ENCODE assay signal across 8 cellular contexts in genomic region chr12:93784339-93785086, GRCh38.
A peak's percentile ranks its signal among the peaks of the same experiment; 100 is the strongest.
DNase-seq lines count a peak whose midpoint lies in the region; ATAC-seq and TF ChIP-seq lines count a peak whose summit lies in the region.

No MANE protein-coding gene starts in this region.

- H3K27me3 ChIP-seq in neural progenitor cell: no peaks in the 10 kb centered on the region

- no peaks in the 10 kb centered on the region for H3K9me3 ChIP-seq in neural progenitor cell (ENCODE audit: low read depth)

- peak overlapping the region; percentile 89 for H3K27ac Mint-ChIP-seq in activated naive CD4-positive, alpha-beta T cell treated with anti-CD3 and anti-CD28 coated beads for 36 hours
- H3K27ac Mint-ChIP-seq in neural progenitor cell: peak overlapping the region; percentile 21

- peaks cover 72% of the 10 kb centered on the region for H3K4me1 Mint-ChIP-seq in activated naive CD4-positive, alpha-beta T cell treated with anti-CD3 and anti-CD28 coated beads for 36 hours (ENCODE audit: low read depth)
- H3K4me1 Mint-ChIP-seq in neural progenitor cell: peaks cover 23% of the 10 kb centered on the region

- no peak for TF ChIP-seq CTCF in neural progenitor cell (IDR thresholded peaks at IDR 0.05)

- H3K36me3 ChIP-seq in neural progenitor cell: no peaks in the 10 kb centered on the region

- no peak overlapping the region for H2AFZ ChIP-seq in neural progenitor cell (replicated peaks)

- CTCF ChIA-PET in activated naive CD4-positive, alpha-beta T cell treated with anti-CD3 and anti-CD28 coated beads for 36 hours (lab: Charles Lee): interaction anchor here (0.6 to 2.5 kb wide), 7 partner anchors 17 to 317 kb away, joined by 3 to 9 read pairs (median 5); no protein-coding TSS in a partner anchor

- H3K9me3 Mint-ChIP-seq in activated naive CD4-positive, alpha-beta T cell treated with anti-CD3 and anti-CD28 coated beads for 36 hours: peaks cover 10% of the 10 kb centered on the region
- H3K9me3 Mint-ChIP-seq in neural progenitor cell: peaks cover 3% of the 10 kb centered on the region

- H3K27me3 Mint-ChIP-seq in activated naive CD4-positive, alpha-beta T cell treated with anti-CD3 and anti-CD28 coated beads for 36 hours (ENCODE audit: low read depth): no peaks in the 10 kb centered on the region
- H3K27me3 Mint-ChIP-seq in neural progenitor cell (ENCODE audit: insufficient read depth, low read depth): no peaks in the 10 kb centered on the region

- ATAC-seq in esophagus mucosa: peak; percentile 30

- peak overlapping the region; percentile 40 for H3K4me3 Mint-ChIP-seq in activated naive CD4-positive, alpha-beta T cell treated with anti-CD3 and anti-CD28 coated beads for 36 hours
- no peak overlapping the region for H3K4me3 Mint-ChIP-seq in neural progenitor cell

- H3K4me2 ChIP-seq in neural progenitor cell: peak overlapping the region; percentile 3

- intact Hi-C loops in activated naive CD4-positive, alpha-beta T cell treated with anti-CD3 and anti-CD28 coated beads for 36 hours (cut with micrococcal nuclease): loop anchor here (1.0 to 10.0 kb wide), 19 partner anchors 11 to 1230 kb away; partner anchors contain the start of genes CEP83, NUDT4 and UBE2N

- H4K20me1 ChIP-seq in neural progenitor cell (ENCODE audit: low read depth): no peaks in the 10 kb centered on the region

- H3K79me2 ChIP-seq in neural progenitor cell (ENCODE audit: low read depth): no peaks in the 10 kb centered on the region

- H3K36me3 Mint-ChIP-seq in activated naive CD4-positive, alpha-beta T cell treated with anti-CD3 and anti-CD28 coated beads for 36 hours (ENCODE audit: low read depth): peaks cover 22% of the 10 kb centered on the region
- no peaks in the 10 kb centered on the region for H3K36me3 Mint-ChIP-seq in neural progenitor cell

- H3F3A ChIP-seq in neural progenitor cell (ENCODE audit: low read depth): no peaks in the 10 kb centered on the region

- no peak overlapping the region for H3K27ac ChIP-seq in neural progenitor cell

- peak; percentile 45 for DNase-seq in activated naive CD4-positive, alpha-beta T cell treated with anti-CD3 and anti-CD28 coated beads for 36 hours
- DNase-seq in activated naive CD4-positive, alpha-beta T cell (lab: John Stamatoyannopoulos, UW): no peak
- peak; percentile 39 for DNase-seq in activated CD4-positive, CD25-positive, alpha-beta regulatory T cell treated with anti-CD3 and anti-CD28 coated beads, Interleukin-2, amount 50 U/mL, for 72 hours
- DNase-seq in neural progenitor cell (ENCODE audit: low spot score) (peak; percentile 72), CD1c-positive myeloid dendritic cell (ENCODE audit: extremely low spot score) (no peak), SIG-M5 (lab: John Stamatoyannopoulos, UW) (no peak), Ammon's horn (ENCODE audit: low spot score) (no peak)

- H3K4me3 ChIP-seq in neural progenitor cell: no peak overlapping the region

- no peak overlapping the region for H3K9ac ChIP-seq in neural progenitor cell

- H3K4me1 ChIP-seq in neural progenitor cell: peaks cover 10% of the 10 kb centered on the region

Comparison
In these comparisons a context has a peak if more than half of its experiments do, and no peak if none do; other contexts are left out.
1. DNase-seq: peak in activated naive CD4-positive, alpha-beta T cell treated with anti-CD3 and anti-CD28 coated beads for 36 hours (single experiment), activated CD4-positive, CD25-positive, alpha-beta regulatory T cell treated with anti-CD3 and anti-CD28 coated beads, Interleukin-2, amount 50 U/mL, for 72 hours (single experiment) and neural progenitor cell (single experiment); none in activated naive CD4-positive, alpha-beta T cell (0 of 4), CD1c-positive myeloid dendritic cell (single experiment), SIG-M5 (single experiment) and Ammon's horn (single experiment).